8 cellular contexts compared by ENCODE assay signal in genomic region chr7:21352540-21353387, GRCh38.
DNase-seq lines count a peak whose midpoint lies in the region; ATAC-seq and TF ChIP-seq lines count a peak whose summit lies in the region.

No MANE protein-coding gene starts in this region.

- no peaks in the 10 kb centered on the region for H3K36me3 Mint-ChIP-seq in memory B cell

- no peaks in the 10 kb centered on the region for H3K9me2 ChIP-seq in GM23248 (ENCODE audit: insufficient read depth)

- H4K20me1 ChIP-seq in GM23248 (ENCODE audit: insufficient read depth) = no peaks in the 10 kb centered on the region

- no peaks in the 10 kb centered on the region for H3F3A ChIP-seq in GM23248 (ENCODE audit: insufficient read depth)

- H3K9ac ChIP-seq in GM23248 = no peak overlapping the region

- H3K4me3 Mint-ChIP-seq in memory B cell = peak overlapping the region; percentile 80

- H3K36me3 ChIP-seq in GM23248 (ENCODE audit: low read depth) = no peaks in the 10 kb centered on the region
- no peaks in the 10 kb centered on the region for H3K36me3 ChIP-seq in psoas muscle (ENCODE audit: insufficient read depth in 1 of 2, low read depth in 1 of 2)

- WGBS in GM23248 (ENCODE audit: low coverage in 1 of 2, low lambda C conversion rate in 2 of 2, missing lambda C conversion rate in 2 of 2), 2 experiments = 12 to 13% methylated on average over 4 of the region's 4 CpGs
- WGBS in psoas muscle, 3 donors = 58 to 61% (median 59%) methylated on average over 4 of the region's 4 CpGs

- H3K27me3 Mint-ChIP-seq in memory B cell = no peaks in the 10 kb centered on the region

- peak; percentile 87 for ATAC-seq in GM18909 (IDR thresholded peaks at IDR 0.05; ENCODE audit: poor library complexity, unreplicated experiment)
- ATAC-seq in HG02840 (IDR thresholded peaks at IDR 0.05; ENCODE audit: low FRiP score, unreplicated experiment) = peak; percentile 82
- ATAC-seq in memory B cell (ENCODE audit: low read depth) = peak; percentile 79
- ATAC-seq in psoas muscle = no peak

- H3K9me3 Mint-ChIP-seq in memory B cell = peaks cover 2% of the 10 kb centered on the region

- no peak overlapping the region for H3K4me2 ChIP-seq in GM23248 (ENCODE audit: unreplicated experiment)

- H3K4me3 ChIP-seq in GM23248 = no peak overlapping the region
- H3K4me3 ChIP-seq in psoas muscle = no peak overlapping the region

- no peaks in the 10 kb centered on the region for H3K4me1 ChIP-seq in GM23248 (ENCODE audit: insufficient read depth)
- no peaks in the 10 kb centered on the region for H3K4me1 ChIP-seq in psoas muscle

- no peak overlapping the region for H3K27ac ChIP-seq in GM23248
- H3K27ac ChIP-seq in psoas muscle = no peak overlapping the region

- H3K27me3 ChIP-seq in GM23248 (replicated peaks; ENCODE audit: insufficient read depth) (no peaks in the 10 kb centered on the region), psoas muscle (ENCODE audit: insufficient read depth in 3 of 3, low read length in 2 of 3) (no peaks in the 10 kb centered on the region)

- no peak for TF ChIP-seq CTCF in psoas muscle (IDR thresholded peaks at IDR 0.05)

- in situ Hi-C loops in GM23248 (cut with MboI) = no loop called here

- H3K9me3 ChIP-seq in GM23248 (ENCODE audit: low read depth) (no peaks in the 10 kb centered on the region), psoas muscle (no peaks in the 10 kb centered on the region)

- H3K4me1 Mint-ChIP-seq in memory B cell = peaks cover 45% of the 10 kb centered on the region

- peak overlapping the region; percentile 90 for H3K27ac Mint-ChIP-seq in memory B cell

- no peaks in the 10 kb centered on the region for H3K79me2 ChIP-seq in GM23248 (ENCODE audit: insufficient read depth)

- no peak overlapping the region for H2AFZ ChIP-seq in GM23248

- intact Hi-C loops in psoas muscle (cut with DNase I) = no loop called here

- DNase-seq in NOMO-1 treated with DMSO at 0.1 percent for 48 hours (lab: John Stamatoyannopoulos, UW; ENCODE audit: unreplicated experiment) (peak; percentile 96), memory B cell (ENCODE audit: low spot score in 2 of 2) (peak; percentile 22 to 60), GM23248 (no peak), glomerular visceral epithelial cell (ENCODE audit: extremely low spot score) (no peak), NCI-H1930 (lab: John Stamatoyannopoulos, UW) (no peak), psoas muscle (no peak)

Comparison
In these comparisons a context has a peak if more than half of its experiments do, and no peak if none do; other contexts are left out.
1. ATAC-seq: peak in GM18909 (single experiment), HG02840 (single experiment) and memory B cell (single experiment); none in psoas muscle (0 of 4).
2. DNase-seq: peak in NOMO-1 treated with DMSO at 0.1 percent for 48 hours (single experiment) and memory B cell (2 of 2); none in GM23248 (single experiment), glomerular visceral epithelial cell (single experiment), NCI-H1930 (0 of 2) and psoas muscle (0 of 2).